Comparison of ENCODE assay signal across 8 cellular contexts in the genomic region with DNA sequence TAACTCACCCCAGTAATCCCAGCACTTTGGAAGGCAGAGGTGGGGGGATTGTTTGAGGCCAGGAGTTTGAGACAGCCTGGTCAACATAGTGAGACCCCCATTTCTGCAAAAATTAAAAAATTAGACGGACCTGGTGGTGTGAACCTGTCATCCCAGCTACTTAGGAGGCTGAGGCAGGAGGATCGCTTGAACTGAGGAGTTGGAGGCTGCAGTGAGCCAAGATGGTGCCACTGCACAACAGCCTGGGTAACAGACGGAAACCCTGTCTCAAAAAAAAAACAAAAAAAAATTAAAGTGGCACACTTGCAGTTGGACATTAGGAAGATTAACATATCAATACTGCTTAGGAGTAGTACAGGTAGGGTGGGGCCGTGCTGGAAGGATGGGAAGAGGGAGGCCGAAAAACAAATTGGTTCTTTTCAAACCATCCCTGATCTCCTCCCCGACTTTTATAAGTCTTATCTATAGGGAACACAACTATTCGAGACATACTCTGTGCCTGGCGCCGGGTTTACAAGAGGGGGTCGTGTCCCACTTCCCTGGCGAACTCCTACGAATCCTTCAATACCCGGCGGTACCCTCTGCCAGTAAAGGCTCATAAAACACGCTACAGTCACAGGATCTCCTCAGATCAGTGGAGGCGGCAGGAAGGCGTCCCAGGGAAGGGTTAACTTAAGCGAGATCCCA. TPM values are rescaled to one million over a fixed set of nuclear protein-coding genes. Genes with fewer than 3 reads are reported as not detected.
DNase-seq lines count a peak whose midpoint lies in the region; ATAC-seq and TF ChIP-seq lines count a peak whose summit lies in the region.

No MANE protein-coding gene starts in this region.

- no peak for TF ChIP-seq EP300 in esophagus muscularis mucosa (IDR thresholded peaks at IDR 0.05)

- TF ChIP-seq CTCF in esophagus muscularis mucosa (IDR thresholded peaks at IDR 0.05) (no peak), psoas muscle (IDR thresholded peaks at IDR 0.05) (no peak), GM10248 (IDR thresholded peaks at IDR 0.05; ENCODE audit: control extremely low read depth, extremely low read depth, low read depth, missing control alignments) (no peak)

- CTCF ChIA-PET in GM10248 (lab: Yijun Ruan, JAX): no interaction called here

- intact Hi-C loops in esophagus muscularis mucosa (cut with DNase I) (loop anchor here (2.0 kb wide), 1 partner anchor 16 kb away; no protein-coding TSS in a partner anchor), psoas muscle (cut with DNase I) (loop anchor here in 1 of 2 donors (1.0 kb wide), 1 partner anchor 17 kb away; a partner anchor contains a TSS)

- no peak for TF ChIP-seq POLR2A in esophagus muscularis mucosa (IDR thresholded peaks at IDR 0.05; ENCODE audit: low read depth)

- no peak for DNase-seq in SJSA1 (ENCODE audit: low read depth in 1 of 2, low spot score in 2 of 2)
- no peak for DNase-seq in esophagus muscularis mucosa (ENCODE audit: extremely low spot score)
- no peak for DNase-seq in psoas muscle
- DNase-seq in GM10248 (ENCODE audit: extremely low spot score): no peak
- no peak for DNase-seq in NCI-H2029 treated with DMSO at 0.1 percent for 48 hours (lab: John Stamatoyannopoulos, UW)
- no peak for DNase-seq in NCI-H1105 treated with DMSO at 0.1 percent for 48 hours (lab: John Stamatoyannopoulos, UW)

- H3K9me3 ChIP-seq in SJSA1 (replicated peaks): no peaks in the 10 kb centered on the region
- H3K9me3 ChIP-seq in esophagus muscularis mucosa: no peaks in the 10 kb centered on the region
- no peaks in the 10 kb centered on the region for H3K9me3 ChIP-seq in psoas muscle

- POLR2A ChIA-PET in GM10248 (lab: Yijun Ruan, JAX): no interaction called here

- peak overlapping the region; percentile 93 for H3K27ac ChIP-seq in SJSA1
- peak overlapping the region; percentile 76 to 87 (median 85) for H3K27ac ChIP-seq in esophagus muscularis mucosa (replicated peaks in 1 of 4)
- peak overlapping the region; percentile 91 for H3K27ac ChIP-seq in psoas muscle

- WGBS in esophagus muscularis mucosa: 17% methylated on average over 18 of the region's 18 CpGs
- 19 to 25% (median 20%) methylated on average over 18 of the region's 18 CpGs for WGBS in psoas muscle, 3 donors

- H3K4me3 ChIP-seq in GM08714 (ENCODE audit: low read length) (peak overlapping the region; percentile 68), SJSA1 (peak overlapping the region; percentile 64), esophagus muscularis mucosa (peak overlapping the region; percentile 68 to 87 (median 76)), psoas muscle (peak overlapping the region; percentile 84)

- H3K4me1 ChIP-seq in SJSA1 (replicated peaks): peaks cover 9% of the 10 kb centered on the region
- H3K4me1 ChIP-seq in esophagus muscularis mucosa: peaks cover 16 to 33% (median 23%) of the 10 kb centered on the region in 4 donors
- H3K4me1 ChIP-seq in psoas muscle: peaks cover 16% of the 10 kb centered on the region

- no peaks in the 10 kb centered on the region for H3K27me3 ChIP-seq in SJSA1 (replicated peaks)
- no peaks in the 10 kb centered on the region for H3K27me3 ChIP-seq in esophagus muscularis mucosa
- H3K27me3 ChIP-seq in psoas muscle (ENCODE audit: insufficient read depth in 3 of 3, low read length in 2 of 3): no peaks in the 10 kb centered on the region

- ATAC-seq in psoas muscle: no peak
- ATAC-seq in HG03442 (IDR thresholded peaks at IDR 0.05; ENCODE audit: unreplicated experiment): no peak

- H3K36me3 ChIP-seq in SJSA1 (peaks cover 22% of the 10 kb centered on the region), esophagus muscularis mucosa (peaks cover 0 to 31% (median 13%) of the 10 kb centered on the region in 4 donors), psoas muscle (ENCODE audit: insufficient read depth in 1 of 2, low read depth in 1 of 2) (peaks cover 0 to 13% of the 10 kb centered on the region in 2 donors)

RNA-seq across cellular contexts. Expression of a gene that starts 0.6 kb away (rescaled TPM):
- total RNA-seq in SJSA1 (2014; rRNA removed; shearing (Covaris generic)): 20.5 and 35.3 TPM in 2 replicates
- total RNA-seq in esophagus muscularis mucosa (10 to 100 TPM; 48.5 to 92.1 (median 77.8) TPM), psoas muscle (10 to 100 TPM; 26.8 to 40.5 (median 31.7) TPM)
- polyA plus RNA-seq in psoas muscle: 10 to 100 TPM; 31.4 to 58.4 (median 34.8) TPM

RNA-seq across cellular contexts. Expression of a gene that starts 0.9 kb away (rescaled TPM):
- 22.5 and 24.6 TPM in 2 replicates for total RNA-seq in SJSA1 (2014; rRNA removed; shearing (Covaris generic))
- total RNA-seq in esophagus muscularis mucosa (10 to 100 TPM in 3 of 4 donors, 1 to 10 TPM in 1; 8.3 to 16.2 (median 13.3) TPM), psoas muscle (1 to 10 TPM; 2.2 to 3.9 (median 2.5) TPM)
- polyA plus RNA-seq in psoas muscle: 1 to 10 TPM; 2.9 to 7.0 (median 4.4) TPM

RNA-seq across cellular contexts. Expression of a gene that starts 8.2 kb away (rescaled TPM):
- 2.4 and 3.3 TPM in 2 replicates for total RNA-seq in SJSA1 (2014; rRNA removed; shearing (Covaris generic))
- total RNA-seq in esophagus muscularis mucosa (1 to 10 TPM; 3.1 to 8.8 (median 5.0) TPM), psoas muscle (1 to 10 TPM in 3 of 4 donors, under 1 TPM in 1; 0.91 to 2.6 (median 1.7) TPM)
- 1 to 10 TPM; 1.8 to 3.8 (median 2.7) TPM for polyA plus RNA-seq in psoas muscle

RNA-seq across cellular contexts. Expression of a gene that starts 17.1 kb away (rescaled TPM):
- 11.1 and 17.5 TPM in 2 replicates for total RNA-seq in SJSA1 (2014; rRNA removed; shearing (Covaris generic))
- total RNA-seq in esophagus muscularis mucosa (10 to 100 TPM; 19.9 to 31.7 (median 26.1) TPM), psoas muscle (10 to 100 TPM in 2 of 4 donors, 1 to 10 TPM in 2; 8.8 to 12.9 (median 10.8) TPM)
- 10 to 100 TPM; 10.9 to 19.2 (median 14.5) TPM for polyA plus RNA-seq in psoas muscle

RNA-seq across cellular contexts. Expression of a gene that starts 17.3 kb away (rescaled TPM):
- total RNA-seq in SJSA1 (2014; rRNA removed; shearing (Covaris generic)): 200 and 254 TPM in 2 replicates
- total RNA-seq in esophagus muscularis mucosa: 10 to 100 TPM; 35.3 to 60.3 (median 41.1) TPM
- total RNA-seq in psoas muscle: 10 to 100 TPM; 24.6 to 34.0 (median 30.6) TPM
- polyA plus RNA-seq in psoas muscle: 10 to 100 TPM; 33.3 to 40.6 (median 33.8) TPM
